Comparison of ENCODE assay signal across 16 cellular contexts in the genomic region with DNA sequence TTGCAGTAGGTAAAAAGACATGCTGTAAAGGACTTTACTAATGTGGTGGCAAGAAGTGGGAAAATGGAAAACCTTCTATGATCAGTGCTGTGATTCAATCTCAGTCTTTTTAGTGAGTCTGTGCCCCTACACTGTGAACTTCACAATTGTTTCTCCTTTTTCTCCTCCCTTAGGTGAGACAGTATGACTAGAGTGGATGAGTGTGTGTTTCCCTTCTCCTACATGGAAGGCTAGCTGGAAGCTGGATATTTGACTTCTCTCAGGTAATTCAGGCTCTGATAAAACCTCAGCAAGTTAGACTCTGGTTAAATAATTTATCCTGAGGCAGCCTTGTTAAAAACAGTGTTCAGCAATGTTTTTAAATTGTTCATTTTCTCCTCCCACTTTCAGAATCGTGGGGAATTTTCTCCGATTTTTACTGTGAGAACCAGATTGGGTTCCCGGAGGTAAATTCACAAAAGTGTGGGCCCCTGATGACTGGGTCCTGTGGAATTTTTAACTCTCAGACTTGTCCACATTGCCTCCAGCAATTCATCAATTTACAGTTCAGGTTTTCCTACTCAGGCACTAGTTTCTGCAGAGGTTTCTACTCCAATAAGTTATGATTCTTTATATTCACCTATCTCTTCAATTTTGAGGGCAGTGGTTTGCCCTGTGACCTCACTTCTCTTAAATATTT.
"Had no signal": no experiment of that assay in that cellular context is flagged by ENCODE, and none has a peak within 500 bp of the region (broad histone marks: within the 10 kb centered on the region; RNA-seq: fewer than 3 reads in every experiment).

No MANE protein-coding gene starts in this region.

- H3K36me3 Mint-ChIP-seq: activated naive CD4-positive, alpha-beta T cell treated with anti-CD3 and anti-CD28 coated beads, Interleukin-2, amount 10 ng/mL, durations not matched to agents 7 days and 5 days; stimulated activated naive B cell treated with anti-CD40 and anti-IgM and Interleukin-4, amounts not matched to agents 10 μg/mL and 1 μg/mL and 100 μg/mL, for 72 hours; T-cell had no signal

- DNase-seq: activated CD4-positive, alpha-beta T cell treated with anti-CD3 and anti-CD28 coated beads, Interleukin-2, amount 10 ng/mL, durations not matched to agents 7 days and 5 days; activated CD8-positive, alpha-beta T cell treated with anti-CD3 and anti-CD28 coated beads, Interleukin-2, amount 10 ng/mL, durations not matched to agents 7 days and 5 days; activated naive CD4-positive, alpha-beta T cell treated with anti-CD3 and anti-CD28 coated beads, Interleukin-2, amount 10 ng/mL, durations not matched to agents 7 days and 5 days; activated naive CD8-positive, alpha-beta T cell treated with anti-CD3 and anti-CD28 coated beads, Interleukin-2, amount 50 U/mL, for 24 hours; activated T-cell treated with anti-CD3 and anti-CD28 coated beads, Interleukin-2, amount 50 U/mL, for 24 hours; aorta; dermis blood vessel endothelial cell; effector memory CD8-positive, alpha-beta T cell; stimulated activated naive B cell treated with anti-CD40 and anti-IgM and Interleukin-4, amounts not matched to agents 10 μg/mL and 1 μg/mL and 100 μg/mL, for 72 hours; T-cell; T-helper 9 cell had no signal

- H3K27ac ChIP-seq: SK-N-MC had no signal

- FAIRE-seq: frontal cortex had no signal

- H3K9me3 Mint-ChIP-seq: effector memory CD8-positive, alpha-beta T cell had no signal

- H3K27me3 Mint-ChIP-seq: activated CD4-positive, alpha-beta T cell treated with anti-CD3 and anti-CD28 coated beads, Interleukin-2, amount 10 ng/mL, durations not matched to agents 7 days and 5 days; activated naive CD4-positive, alpha-beta T cell treated with anti-CD3 and anti-CD28 coated beads, Interleukin-2, amount 10 ng/mL, durations not matched to agents 7 days and 5 days; activated T-cell treated with anti-CD3 and anti-CD28 coated beads, Interleukin-2, amount 50 U/mL, for 24 hours; stimulated activated naive B cell treated with anti-CD40 and anti-IgM and Interleukin-4, amounts not matched to agents 10 μg/mL and 1 μg/mL and 100 μg/mL, for 72 hours; T-cell had no signal

- H3K4me3 Mint-ChIP-seq: activated CD4-positive, alpha-beta T cell treated with anti-CD3 and anti-CD28 coated beads, Interleukin-2, amount 10 ng/mL, durations not matched to agents 7 days and 5 days; activated CD8-positive, alpha-beta T cell treated with anti-CD3 and anti-CD28 coated beads, Interleukin-2, amount 10 ng/mL, durations not matched to agents 7 days and 5 days; activated naive CD4-positive, alpha-beta T cell treated with anti-CD3 and anti-CD28 coated beads, Interleukin-2, amount 10 ng/mL, durations not matched to agents 7 days and 5 days; activated naive CD8-positive, alpha-beta T cell treated with anti-CD3 and anti-CD28 coated beads, Interleukin-2, amount 50 U/mL, for 24 hours; activated T-cell treated with anti-CD3 and anti-CD28 coated beads, Interleukin-2, amount 50 U/mL, for 24 hours; effector memory CD8-positive, alpha-beta T cell; mesothelial cell of epicardium; natural killer cell treated with Interleukin-12 subunit alpha and Interleukin-12 subunit beta and Interleukin-15 and Interleukin-18, amount 100 ng/mL, for 72 hours; stimulated activated naive B cell treated with anti-CD40 and anti-IgM and Interleukin-4, amounts not matched to agents 10 μg/mL and 1 μg/mL and 100 μg/mL, for 72 hours; T-cell had no signal

- H3K27ac Mint-ChIP-seq: activated CD4-positive, alpha-beta T cell treated with anti-CD3 and anti-CD28 coated beads, Interleukin-2, amount 10 ng/mL, durations not matched to agents 7 days and 5 days; activated CD8-positive, alpha-beta T cell treated with anti-CD3 and anti-CD28 coated beads, Interleukin-2, amount 10 ng/mL, durations not matched to agents 7 days and 5 days; activated naive CD4-positive, alpha-beta T cell treated with anti-CD3 and anti-CD28 coated beads, Interleukin-2, amount 10 ng/mL, durations not matched to agents 7 days and 5 days; activated naive CD8-positive, alpha-beta T cell treated with anti-CD3 and anti-CD28 coated beads, Interleukin-2, amount 50 U/mL, for 24 hours; activated T-cell treated with anti-CD3 and anti-CD28 coated beads, Interleukin-2, amount 50 U/mL, for 24 hours; activated T-helper 2 cell treated with anti-CD3 and anti-CD28 coated beads, Interferon-gamma antibody, Interleukin-2, Interleukin-4, amounts not matched to agents 10 μg/mL and 5 μg/mL and 100 μg/mL, durations not matched to agents 14 hours and 24 hours and 36 hours; effector memory CD8-positive, alpha-beta T cell; mesothelial cell of epicardium; natural killer cell treated with Interleukin-12 subunit alpha and Interleukin-12 subunit beta and Interleukin-15 and Interleukin-18, amount 100 ng/mL, for 72 hours; stimulated activated naive B cell treated with anti-CD40 and anti-IgM and Interleukin-4, amounts not matched to agents 10 μg/mL and 1 μg/mL and 100 μg/mL, for 72 hours; T-cell had no signal

- H3K4me1 Mint-ChIP-seq: activated CD4-positive, alpha-beta T cell treated with anti-CD3 and anti-CD28 coated beads, Interleukin-2, amount 10 ng/mL, durations not matched to agents 7 days and 5 days; activated naive CD4-positive, alpha-beta T cell treated with anti-CD3 and anti-CD28 coated beads, Interleukin-2, amount 10 ng/mL, durations not matched to agents 7 days and 5 days; stimulated activated naive B cell treated with anti-CD40 and anti-IgM and Interleukin-4, amounts not matched to agents 10 μg/mL and 1 μg/mL and 100 μg/mL, for 72 hours; T-cell had no signal

- H3K4me3 ChIP-seq: SK-N-MC had no signal
